8 cellular contexts compared by ENCODE assay signal in genomic region chr19:35124098-35125060, GRCh38. TPM values are rescaled to one million over a fixed set of nuclear protein-coding genes. Genes with fewer than 3 reads are reported as not detected.
DNase-seq lines count a peak whose midpoint lies in the region; ATAC-seq and TF ChIP-seq lines count a peak whose summit lies in the region.

No MANE protein-coding gene starts in this region.

- TF ChIP-seq POLR2A in Raji (IDR thresholded peaks at IDR 0.05; ENCODE audit: insufficient read depth, low read depth, low read length) (peak; percentile 83), ovary (IDR thresholded peaks at IDR 0.05) (peak; percentile 92), testis (IDR thresholded peaks at IDR 0.05) (peak; percentile 78)

- TF ChIP-seq CTCF in 22Rv1 (IDR thresholded peaks at IDR 0.05) (no peak), foreskin keratinocyte (conservative IDR thresholded peaks at IDR 0.05) (no peak), ovary (IDR thresholded peaks at IDR 0.05) (no peak), testis (IDR thresholded peaks at IDR 0.05) (no peak)

- H3K4me3 ChIP-seq in ovary (peak overlapping the region; percentile 56), testis (peak overlapping the region; percentile 58 to 75)

- H3K27me3 ChIP-seq in foreskin keratinocyte (no peaks in the 10 kb centered on the region), ovary (no peaks in the 10 kb centered on the region), testis (no peaks in the 10 kb centered on the region)

- no peaks in the 10 kb centered on the region for H3K36me3 ChIP-seq in ovary
- no peaks in the 10 kb centered on the region for H3K36me3 ChIP-seq in testis (ENCODE audit: low read depth, missing control alignments)

- DNase-seq in HK-2 (ENCODE audit: unreplicated experiment) (peak; percentile 93), activated gamma-delta T cell treated with Interleukin-2 at 50 U/mL for 16 hours (peak; percentile 81), foreskin keratinocyte (peak; percentile 70 to 85), ovary (peak; percentile 93 to 98 (median 94)), testis (peak; percentile 92)

- H3K4me1 ChIP-seq in foreskin keratinocyte: peaks cover 28% of the 10 kb centered on the region
- H3K4me1 ChIP-seq in ovary (ENCODE audit: insufficient read depth): peaks cover 4% of the 10 kb centered on the region
- H3K4me1 ChIP-seq in testis: peaks cover 29% of the 10 kb centered on the region

- no peaks in the 10 kb centered on the region for H3K9me3 ChIP-seq in ovary
- no peaks in the 10 kb centered on the region for H3K9me3 ChIP-seq in testis

- intact Hi-C loops in ovary (cut with DNase I) (loop anchor here in 1 of 4 donors (2.0 kb wide), 1 partner anchor 14 kb away; the partner anchor contains the start of gene FXYD1), testis (cut with DNase I; ENCODE audit: low total_unique reads) (no loop called here)

- no peak for TF ChIP-seq EP300 in ovary (IDR thresholded peaks at IDR 0.05)

- WGBS in ovary, 3 donors: 3 to 6% (median 3%) methylated on average over 41 to 42 of the region's 42 CpGs
- WGBS in testis, 2 donors: 2 to 6% methylated on average over 20 to 42 of the region's 42 CpGs

- ATAC-seq in GM18519 (IDR thresholded peaks at IDR 0.05; ENCODE audit: low FRiP score, unreplicated experiment) (peak; percentile 66), foreskin keratinocyte (peak; percentile 50)

- H3K27ac ChIP-seq in 22Rv1 (peak overlapping the region; percentile 71), foreskin keratinocyte (peak overlapping the region; percentile 71), ovary (peak overlapping the region in 1 of 2 donors; percentile 65), testis (peak overlapping the region; percentile 91 to 95)

RNA-seq across cellular contexts. Expression of gene FXYD3, which starts 8.8 kb away (rescaled TPM):
- 243 and 312 TPM in 2 replicates for total RNA-seq in foreskin keratinocyte
- 420 and 522 TPM in 2 replicates for polyA plus RNA-seq in foreskin keratinocyte
- total RNA-seq in ovary: 10 to 100 TPM in 1 of 7 donors, 1 to 10 TPM in 4, under 1 TPM in 1, not detected in 1; 0.25 to 33.2 (median 4.1) TPM
- polyA plus RNA-seq in ovary: under 1 TPM in 1 of 2 donors, not detected in 1; 0.23 TPM
- 1 to 10 TPM in 1 of 2 donors, not detected in 1; 2.6 TPM for total RNA-seq in testis
- polyA plus RNA-seq in testis (ENCODE audit: insufficient read depth, low read depth, low replicate concordance): not detected

RNA-seq across cellular contexts. Expression of gene LGI4, which starts 10.5 kb away (rescaled TPM):
- not detected in 2 replicates for total RNA-seq in foreskin keratinocyte
- polyA plus RNA-seq in foreskin keratinocyte: 0.06 TPM in 1 of 2 replicates, not detected in the other
- total RNA-seq in ovary: 1 to 10 TPM; 1.9 to 7.5 (median 3.8) TPM
- polyA plus RNA-seq in ovary: 10 to 100 TPM; 11.9 to 13.3 TPM
- 1 to 10 TPM; 4.5 to 7.9 TPM for total RNA-seq in testis
- polyA plus RNA-seq in testis (ENCODE audit: insufficient read depth, low read depth, low replicate concordance): 4.5 TPM

RNA-seq across cellular contexts. Expression of gene FXYD1, which starts 14.2 kb away (rescaled TPM):
- total RNA-seq in foreskin keratinocyte (0.35 and 0.41 TPM in 2 replicates), ovary (100 to 1,000 TPM in 3 of 7 donors, 10 to 100 TPM in 4; 26.7 to 204 (median 95.8) TPM), testis (10 to 100 TPM in 1 of 2 donors, 1 to 10 TPM in 1; 2.3 to 11.1 TPM)
- polyA plus RNA-seq in foreskin keratinocyte (0.67 and 0.81 TPM in 2 replicates), ovary (100 to 1,000 TPM in 1 of 2 donors, 10 to 100 TPM in 1; 88.5 to 134 TPM), testis (ENCODE audit: insufficient read depth, low read depth, low replicate concordance) (48.5 TPM)

RNA-seq across cellular contexts. Expression of gene FXYD7, which starts 18.7 kb away (rescaled TPM):
- total RNA-seq in foreskin keratinocyte (0.18 TPM in 1 of 2 replicates, not detected in the other), ovary (1 to 10 TPM in 3 of 7 donors, under 1 TPM in 3, not detected in 1; 0.30 to 2.8 (median 1.0) TPM), testis (1 to 10 TPM in 1 of 2 donors, not detected in 1; 1.2 TPM)
- polyA plus RNA-seq in foreskin keratinocyte (0.16 and 0.25 TPM in 2 replicates), ovary (under 1 TPM in 1 of 2 donors, not detected in 1; 0.38 TPM), testis (ENCODE audit: insufficient read depth, low read depth, low replicate concordance) (2.1 TPM)

RNA-seq across cellular contexts. Expression of gene FXYD5, which starts 30.2 kb away (rescaled TPM):
- total RNA-seq in foreskin keratinocyte (268 and 277 TPM in 2 replicates), ovary (10 to 100 TPM in 6 of 7 donors, 1 to 10 TPM in 1; 8.2 to 37.1 (median 17.9) TPM), testis (10 to 100 TPM in 1 of 2 donors, 1 to 10 TPM in 1; 5.7 to 17.5 TPM)
- polyA plus RNA-seq in foreskin keratinocyte (416 and 427 TPM in 2 replicates), ovary (10 to 100 TPM; 31.2 to 79.3 TPM), testis (ENCODE audit: insufficient read depth, low read depth, low replicate concordance) (38.1 TPM)
